In genomic region chr14:34029921-34030334, GRCh38 we compare ENCODE assay signal across 13 cellular contexts.
DNase-seq lines count a peak whose midpoint lies in the region; ATAC-seq, FAIRE-seq and TF ChIP-seq lines count a peak whose summit lies in the region.
"Had no signal": no experiment of that assay in that cellular context is flagged by ENCODE, and none has a peak within 500 bp of the region (broad histone marks: within the 10 kb centered on the region; RNA-seq: fewer than 3 reads in every experiment).

No MANE protein-coding gene starts in this region.

- TF ChIP-seq CTCF in left ventricle myocardium inferior (IDR thresholded peaks at IDR 0.05; ENCODE audit: borderline replicate concordance): no peak
- TF ChIP-seq CTCF in pancreas (IDR thresholded peaks at IDR 0.05): no peak

- H3K4me3 ChIP-seq in adipocyte (ENCODE audit: low read length) (peak overlapping the region; percentile 40), left ventricle myocardium inferior (no peak overlapping the region), pancreas (no peak overlapping the region)

- H3K9me3 ChIP-seq in adipocyte (ENCODE audit: control insufficient read depth, low read length): no peaks in the 10 kb centered on the region
- no peaks in the 10 kb centered on the region for H3K9me3 ChIP-seq in left ventricle myocardium inferior (replicated peaks)
- no peaks in the 10 kb centered on the region for H3K9me3 ChIP-seq in pancreas
- H3K9me3 ChIP-seq: BE2C had no signal

- DNase-seq in EH (ENCODE audit: low read depth) (peak; percentile 2), adipocyte (ENCODE audit: low read depth) (peak; percentile 73), left ventricle myocardium inferior (peak; percentile 69), pancreas (peak in 1 of 6 donors; percentile 28), caudate nucleus (lab: John Stamatoyannopoulos, UW) (no peak)
- no peak for DNase-seq in stimulated activated naive CD4-positive, alpha-beta T cell treated with Interleukin-2 at 50 U/mL for 16 hours (lab: John Stamatoyannopoulos, UW)
- DNase-seq: activated CD4-positive, alpha-beta T cell treated with anti-CD3 and anti-CD28 coated beads, Interleukin-2, amount 10 ng/mL, durations not matched to agents 24 days and 14 days; BE2C; glutamatergic neuron; NCI-H187 treated with DMSO at 0.1 percent for 48 hours had no signal

- WGBS in pancreas, 2 donors: 53 to 60% methylated on average over 6 of the region's 6 CpGs

- H3K9ac ChIP-seq in adipocyte (ENCODE audit: low read length): peak overlapping the region; percentile 1

- intact Hi-C loops in left ventricle myocardium inferior (cut with micrococcal nuclease) (no loop called here), pancreas (cut with DNase I) (loop anchor here in 1 of 3 donors (5.0 kb wide), 1 partner anchor 63 kb away; no protein-coding TSS in a partner anchor)

- FAIRE-seq in pancreas (lab: Jason Lieb, UNC): no peak
- FAIRE-seq: G401.6 had no signal

- peak in 3 of 4 donors; percentile 61 to 84 (median 68) for ATAC-seq in pancreas
- ATAC-seq in HG03439 (IDR thresholded peaks at IDR 0.05; ENCODE audit: unreplicated experiment): no peak
- ATAC-seq in GM21360 (IDR thresholded peaks at IDR 0.05; ENCODE audit: unreplicated experiment): no peak

- H3K4me1 ChIP-seq in adipocyte (ENCODE audit: control insufficient read depth, insufficient read depth, low read length): peaks cover 25% of the 10 kb centered on the region
- peaks cover 22% of the 10 kb centered on the region for H3K4me1 ChIP-seq in left ventricle myocardium inferior
- no peaks in the 10 kb centered on the region for H3K4me1 ChIP-seq in pancreas

- H3K27ac ChIP-seq in left ventricle myocardium inferior (replicated peaks): peak overlapping the region; percentile 77
- H3K27ac ChIP-seq in pancreas: no peak overlapping the region
- no peak overlapping the region for H3K27ac ChIP-seq in caudate nucleus (ENCODE audit: low read depth, low read length)

- H3K27me3 ChIP-seq in adipocyte (replicated peaks; ENCODE audit: control insufficient read depth, insufficient read depth, low read length) (peaks cover 6% of the 10 kb centered on the region), left ventricle myocardium inferior (ENCODE audit: low read depth) (no peaks in the 10 kb centered on the region), pancreas (no peaks in the 10 kb centered on the region)
- H3K27me3 ChIP-seq: BE2C had no signal

- H3K36me3 ChIP-seq in adipocyte (ENCODE audit: control insufficient read depth, insufficient read depth, low read length, severe bottlenecking): no peaks in the 10 kb centered on the region
- no peaks in the 10 kb centered on the region for H3K36me3 ChIP-seq in left ventricle myocardium inferior
- H3K36me3 ChIP-seq in pancreas: no peaks in the 10 kb centered on the region
- H3K36me3 ChIP-seq: BE2C had no signal

Comparison
In these comparisons a context has a peak if more than half of its experiments do, and no peak if none do; other contexts are left out.
1. DNase-seq: peak in EH (single experiment), adipocyte (single experiment) and left ventricle myocardium inferior (single experiment); none in stimulated activated naive CD4-positive, alpha-beta T cell treated with Interleukin-2 at 50 U/mL for 16 hours (single experiment) and caudate nucleus (0 of 61).
2. ATAC-seq: peak in pancreas (3 of 4); none in HG03439 (single experiment) and GM21360 (single experiment).